In the genomic region with DNA sequence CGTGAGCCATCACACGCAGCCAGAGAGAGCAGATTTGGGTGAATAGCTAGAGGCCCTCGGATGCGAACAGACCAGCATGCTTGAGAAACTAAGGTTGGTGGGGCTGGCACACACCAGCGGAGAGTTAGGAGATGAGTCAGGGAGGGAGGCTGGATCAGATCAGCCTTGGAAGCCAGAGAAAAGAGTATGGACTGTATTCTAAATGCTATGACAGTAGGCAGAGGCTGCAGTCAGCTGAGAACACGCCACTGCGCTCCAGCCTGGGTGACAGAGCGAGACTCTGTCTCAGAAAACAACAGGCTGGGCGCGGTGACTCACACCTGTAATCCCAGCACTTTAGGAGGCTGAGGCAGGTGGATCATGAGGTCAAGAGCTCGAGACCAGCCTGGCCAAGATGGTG, we compare ENCODE assay signal across 1 cellular context.
TF ChIP-seq lines count a peak whose summit lies in the region.

No MANE protein-coding gene starts in this region.

TF ChIP-seq in IMR-90, 13 proteins besides CTCF, POLR2A, EP300 and RAD21 (continued from another document):
- no peak for TF ChIP-seq MAFK (IDR thresholded peaks at IDR 0.05; ENCODE audit: low read depth, low read length)
